Comparison of ENCODE assay signal across 8 cellular contexts in genomic region chr9:136991993-136992818, GRCh38. TPM values are rescaled to one million over a fixed set of nuclear protein-coding genes. Genes with fewer than 3 reads are reported as not detected.
DNase-seq lines count a peak whose midpoint lies in the region; ATAC-seq, FAIRE-seq and TF ChIP-seq lines count a peak whose summit lies in the region.

Gene PAXX (plus strand): TSS chr9:136992422. CDS start chr9:136992444, 22 bp downstream.

- H4K91ac ChIP-seq in H1 (replicated peaks; ENCODE audit: insufficient read length, low read length): peak within 1 kb of the TSS; percentile 65

- H3K4ac ChIP-seq in H1 (replicated peaks; ENCODE audit: insufficient read length, low read depth, low read length): no peak within 1 kb of the TSS
- H3K4ac ChIP-seq in mesendoderm (ENCODE audit: low read depth, low read length): peak within 1 kb of the TSS; percentile 74

- peaks cover 7% of the 10 kb centered on the region for H3K36me3 ChIP-seq in CD4-positive, alpha-beta memory T cell (ENCODE audit: insufficient read depth, low read length)
- H3K36me3 ChIP-seq in H1 (ENCODE audit: control insufficient read depth in 2 of 4, insufficient read depth in 4 of 4, low read length in 3 of 4) (peaks cover 0 to 2% (median 0%) of the 10 kb centered on the region in 4 experiments; a peak in 1 of 8 replicates), mesendoderm (ENCODE audit: control insufficient read depth, insufficient read depth, low read length) (no peaks in the 10 kb centered on the region)

- H2AK5ac ChIP-seq in H1 (ENCODE audit: low read depth, low read length) (no peak within 1 kb of the TSS), mesendoderm (ENCODE audit: low read length) (no peak within 1 kb of the TSS)

- no peak for TF ChIP-seq RAD21 in H1 (IDR thresholded peaks at IDR 0.05 in 1 of 2, conservative IDR thresholded peaks at IDR 0.05 in 1 of 2; ENCODE audit: low read depth in 2 of 2, low read length in 2 of 2)

- H3K23me2 ChIP-seq in H1 (ENCODE audit: low read depth, low read length): peaks cover 17% of the 10 kb centered on the region

- TF ChIP-seq POLR2A in H1 (IDR thresholded peaks at IDR 0.05; ENCODE audit: control extremely low read depth in 1 of 2, low read depth in 2 of 2, low read length in 2 of 2): no peak; a peak in 1 of 3 replicates

- CTCF ChIA-PET in CD4-positive, alpha-beta memory T cell (lab: Charles Lee; ENCODE audit: partially characterized antibody): interaction anchor here (0.8 to 3.4 kb wide), 10 partner anchors 11 to 205 kb away, joined by 3 to 21 read pairs (median 4); partner anchors contain the start of genes C8G, FUT7 and NPDC1
- CTCF ChIA-PET in H1 (lab: Charles Lee; ENCODE audit: partially characterized antibody): interaction anchor here (0.8 to 6.3 kb wide), 15 partner anchors 10 to 223 kb away, joined by 3 to 31 read pairs (median 4); partner anchors contain the start of genes ABCA2, FUT7 and PTGDS

- peak; percentile 92 to 93 (median 93) for DNase-seq in CD4-positive, alpha-beta memory T cell
- DNase-seq in NOMO-1 (lab: John Stamatoyannopoulos, UW; ENCODE audit: unreplicated experiment in 2 of 2) (peak; percentile 88 to 98), H1 (ENCODE audit: low read depth in 1 of 2, low spot score in 2 of 2) (peak; percentile 65 to 96), mesendoderm (peak; percentile 92)
- DNase-seq in activated CD8-positive, alpha-beta memory T cell treated with anti-CD3 and anti-CD28 coated beads for 4 hours (ENCODE audit: low read depth in 2 of 2): peak; percentile 85 to 87
- DNase-seq in stimulated activated CD8-positive, alpha-beta memory T cell treated with anti-CD3 and anti-CD28 coated beads, Interleukin-12 subunit alpha, Interleukin-12 subunit beta, amount 100 ng/mL, for 4 hours (ENCODE audit: low read depth): peak; percentile 86

- peak within 1 kb of the TSS; percentile 83 to 94 (median 88) for H3K27ac Mint-ChIP-seq in CD4-positive, alpha-beta memory T cell

- POLR2A ChIA-PET in CD4-positive, alpha-beta memory T cell (lab: Charles Lee; ENCODE audit: partially characterized antibody): interaction anchor here (0.7 to 6.9 kb wide), 31 partner anchors 8 to 430 kb away, joined by 3 to 57 read pairs (median 4); partner anchors contain the start of genes ABCA2, AJM1, C8G and EXD3
- POLR2A ChIA-PET in H1 (lab: Charles Lee; ENCODE audit: partially characterized antibody): interaction anchor here (0.7 to 1.7 kb wide), 8 partner anchors 14 to 226 kb away, joined by 3 to 4 read pairs (median 3); no protein-coding TSS in a partner anchor

- H3K56ac ChIP-seq in H1 (replicated peaks; ENCODE audit: insufficient read length, low read depth, low read length) (peak within 1 kb of the TSS; percentile 69), mesendoderm (ENCODE audit: low read length) (peak within 1 kb of the TSS; percentile 95)

- H3K27ac ChIP-seq in CD4-positive, alpha-beta memory T cell (ENCODE audit: low read depth, low read length): peak within 1 kb of the TSS; percentile 85
- peak within 1 kb of the TSS; percentile 3; the same call in 1 of the 2 replicates for H3K27ac ChIP-seq in H1 (ENCODE audit: low read depth, low read length)
- no peak within 1 kb of the TSS for H3K27ac ChIP-seq in mesendoderm (ENCODE audit: low read depth, low read length)

- no peak for FAIRE-seq in H1 (lab: Jason Lieb, UNC)

- H3K4me3 Mint-ChIP-seq in CD4-positive, alpha-beta memory T cell: peak within 1 kb of the TSS; percentile 84 to 92 (median 88)

- H3K4me1 Mint-ChIP-seq in CD4-positive, alpha-beta memory T cell: peaks cover 4 to 41% (median 20%) of the 10 kb centered on the region in 4 donors

- H3K14ac ChIP-seq in H1 (ENCODE audit: insufficient read length): no peak within 1 kb of the TSS

- H3K4me1 ChIP-seq in CD4-positive, alpha-beta memory T cell (ENCODE audit: insufficient read depth, low read length): peaks cover 41% of the 10 kb centered on the region
- H3K4me1 ChIP-seq in H1 (replicated peaks in 1 of 4; ENCODE audit: control insufficient read depth in 3 of 4, insufficient read depth in 4 of 4, low read length in 3 of 4) (peaks cover 0 to 16% (median 7%) of the 10 kb centered on the region in 4 experiments; a peak in 6 of 7 replicates), mesendoderm (ENCODE audit: control insufficient read depth, low read depth, low read length) (peaks cover under 1% of the 10 kb centered on the region)

- H4K8ac ChIP-seq in H1 (ENCODE audit: extremely low read depth, insufficient read depth, low read length) (peak within 1 kb of the TSS; percentile 65; the same call in 1 of the 2 replicates), mesendoderm (ENCODE audit: low read depth, low read length) (no peak within 1 kb of the TSS)

- WGBS in H1 (ENCODE audit: extremely low coverage in 1 of 2, insufficient coverage in 1 of 2, insufficient read length in 1 of 2, insufficient replicate concordance in 2 of 2, low coverage in 1 of 2, low lambda C conversion rate in 2 of 2, missing lambda C conversion rate in 1 of 2), 2 experiments: 0% methylated on average over 3 of the region's 92 CpGs; no CpG with 5 or more reads in 1 of the 2 experiments
- WGBS in mesendoderm (ENCODE audit: extremely low coverage, insufficient coverage, low lambda C conversion rate): no CpG with 5 or more reads among the region's 92 CpGs

- H2BK15ac ChIP-seq in H1 (ENCODE audit: low read length) (no peak within 1 kb of the TSS), mesendoderm (replicated peaks; ENCODE audit: low read depth) (no peak within 1 kb of the TSS)

- H4K5ac ChIP-seq in H1 (ENCODE audit: insufficient read length, low read depth, low read length) (no peak within 1 kb of the TSS), mesendoderm (ENCODE audit: low read length) (no peak within 1 kb of the TSS)

- H3K18ac ChIP-seq in H1 (ENCODE audit: extremely low read depth, low read length) (no peak within 1 kb of the TSS), mesendoderm (ENCODE audit: low read length) (peak within 1 kb of the TSS; percentile 54)

- H3K27me3 ChIP-seq in CD4-positive, alpha-beta memory T cell (ENCODE audit: insufficient read depth, low read length): no peaks in the 10 kb centered on the region
- peaks cover 0 to 17% (median 12%) of the 10 kb centered on the region in 4 experiments; a peak in 3 of 7 replicates for H3K27me3 ChIP-seq in H1 (replicated peaks in 1 of 4; ENCODE audit: control insufficient read depth in 3 of 4, extremely low read depth in 1 of 4, insufficient read depth in 3 of 4, low read length in 3 of 4)
- no peaks in the 10 kb centered on the region for H3K27me3 ChIP-seq in mesendoderm (ENCODE audit: insufficient read depth, low read length, poor library complexity)

- ATAC-seq in GM19397 (IDR thresholded peaks at IDR 0.05; ENCODE audit: unreplicated experiment): peak; percentile 83
- ATAC-seq in HG03565 (IDR thresholded peaks at IDR 0.05; ENCODE audit: unreplicated experiment): peak; percentile 59

- H2BK120ac ChIP-seq in H1 (replicated peaks; ENCODE audit: low read depth, low read length) (no peak within 1 kb of the TSS), mesendoderm (ENCODE audit: low read depth, low read length) (no peak within 1 kb of the TSS)

- peaks cover 0 to 10% of the 10 kb centered on the region in 2 donors for H3K36me3 Mint-ChIP-seq in CD4-positive, alpha-beta memory T cell

- H2BK5ac ChIP-seq in H1 (ENCODE audit: low read depth, low read length) (peak within 1 kb of the TSS; percentile 44; the same call in 1 of the 2 replicates), mesendoderm (ENCODE audit: low read length) (no peak within 1 kb of the TSS)

- no peak for TF ChIP-seq EP300 in H1 (IDR thresholded peaks at IDR 0.05; ENCODE audit: borderline replicate concordance in 1 of 2, low read depth in 2 of 2, low read length in 2 of 2)

- H3K23ac ChIP-seq in H1 (ENCODE audit: insufficient read length): no peak within 1 kb of the TSS
- H3K23ac ChIP-seq in mesendoderm (ENCODE audit: low read length): peak within 1 kb of the TSS; percentile 89

- H4K20me1 ChIP-seq in H1 (replicated peaks in 1 of 2; ENCODE audit: control insufficient read depth in 1 of 2, insufficient read depth in 2 of 2, low read length in 2 of 2): peaks cover 0 to 2% of the 10 kb centered on the region in 2 experiments

- no peak within 1 kb of the TSS for H2BK20ac ChIP-seq in H1 (ENCODE audit: low read length)

- peak within 1 kb of the TSS; percentile 50; the same call in 1 of the 2 replicates for H2BK12ac ChIP-seq in H1 (ENCODE audit: low read depth, low read length)

- H2AFZ ChIP-seq in H1 (ENCODE audit: low read length): no peak within 1 kb of the TSS

- H3K9ac ChIP-seq in H1 (replicated peaks in 1 of 4; ENCODE audit: extremely low read depth in 1 of 4, low read depth in 3 of 4, low read length in 3 of 4) (peak within 1 kb of the TSS in 2 of 4 experiments; percentile 51 to 52; a peak in 5 of 7 replicates), mesendoderm (ENCODE audit: low read length) (peak within 1 kb of the TSS; percentile 93)

- H3K9me3 ChIP-seq in CD4-positive, alpha-beta memory T cell (ENCODE audit: control insufficient read depth in 1 of 2, low read length in 2 of 2): no peaks in the 10 kb centered on the region
- H3K9me3 ChIP-seq in H1 (ENCODE audit: insufficient read depth in 2 of 2, low read depth in 1 of 2, low read length in 1 of 2): peaks cover 6% of the 10 kb centered on the region in 2 experiments; a peak in 2 of 4 replicates

- H3K4me2 ChIP-seq in H1 (ENCODE audit: insufficient read depth in 1 of 2, low read depth in 2 of 2, low read length in 2 of 2) (peak within 1 kb of the TSS; percentile 75 to 82), mesendoderm (ENCODE audit: low read length) (peak within 1 kb of the TSS; percentile 91)

- TF ChIP-seq CTCF in H1 (IDR thresholded peaks at IDR 0.05; ENCODE audit: control extremely low read depth in 1 of 3, insufficient read depth in 1 of 3, low read depth in 1 of 3, low read length in 3 of 3): no peak

- H3K79me2 ChIP-seq in H1 (ENCODE audit: control insufficient read depth in 1 of 2, insufficient read depth in 2 of 2, low read length in 2 of 2): no peaks in the 10 kb centered on the region
- H3K79me2 ChIP-seq in mesendoderm (ENCODE audit: control insufficient read depth, insufficient read depth, low read length): no peaks in the 10 kb centered on the region

- H3K9me3 Mint-ChIP-seq in CD4-positive, alpha-beta memory T cell: no peaks in the 10 kb centered on the region

- peak within 1 kb of the TSS; percentile 86 to 90 for H3K4me3 ChIP-seq in CD4-positive, alpha-beta memory T cell (ENCODE audit: low read length in 2 of 2)
- H3K4me3 ChIP-seq in H1 (ENCODE audit: extremely low read depth in 1 of 4, insufficient read depth in 2 of 4, low read depth in 3 of 4, low read length in 4 of 4) (peak within 1 kb of the TSS; percentile 46 to 89 (median 74)), mesendoderm (ENCODE audit: low read length) (peak within 1 kb of the TSS; percentile 80)

- peaks cover 0 to 5% of the 10 kb centered on the region in 2 donors for H3K27me3 Mint-ChIP-seq in CD4-positive, alpha-beta memory T cell

- intact Hi-C loops in CD4-positive, alpha-beta memory T cell (cut with micrococcal nuclease): loop anchor here (1.0 to 2.0 kb wide), 5 partner anchors 13 to 201 kb away; partner anchors contain the start of genes ABCA2, AJM1, C8G and FBXW5

- H3K79me1 ChIP-seq in H1 (ENCODE audit: low read depth, low read length) (no peaks in the 10 kb centered on the region), mesendoderm (ENCODE audit: low read length) (peaks cover 4% of the 10 kb centered on the region)

RNA-seq across cellular contexts. Expression of gene PAXX, which starts in this region (rescaled TPM):
- 100 to 1,000 TPM in 1 of 2 experiments, 10 to 100 TPM in 1; 94.2 to 101 TPM for total RNA-seq in CD4-positive, alpha-beta memory T cell
- 100 to 1,000 TPM in 1 of 2 donors, 10 to 100 TPM in 1; 76.0 to 103 TPM for polyA plus RNA-seq in CD4-positive, alpha-beta memory T cell
- total RNA-seq in H1 (2021; fragmentation: NEBNext Ultra II Directional; extraction: Animal tissue kit (Norgen Biotek cat#: 25700)): 40.8 and 43.4 TPM in 2 replicates
- polyA plus RNA-seq in H1 (2011; rRNA removed): 45.9 and 56.8 TPM in 2 replicates
- 44.8 TPM for polyA plus RNA-seq in H1 (2011; cell fraction: cytosol; rRNA removed)
- polyA plus RNA-seq in H1 (2011; cell fraction: nucleus; rRNA removed): 87.4 TPM
- polyA plus RNA-seq in H1 (2012, experiment 1 of 2): 16.8 to 35.4 TPM (median 32.7 TPM) in 4 replicates
- 35.7 TPM for polyA plus RNA-seq in H1 (2012, experiment 2 of 2)
- 42.4 TPM for polyA plus RNA-seq in H1 (2013, experiment 1 of 2)
- 42.4 TPM for polyA plus RNA-seq in H1 (2013, experiment 2 of 2)
- 1.9 and 2.3 TPM in 2 replicates for polyA minus RNA-seq in H1 (2011; rRNA and poly(A)+ RNA removed)
- polyA minus RNA-seq in H1 (2011; cell fraction: cytosol; rRNA and poly(A)+ RNA removed): 9.8 TPM
- 24.2 TPM for polyA minus RNA-seq in H1 (2011; cell fraction: nucleus; rRNA and poly(A)+ RNA removed)
- 30.5 TPM for polyA plus RNA-seq in mesendoderm (2013, experiment 1 of 2)
- polyA plus RNA-seq in mesendoderm (2013, experiment 2 of 2): 31.0 TPM
